Comparison of ENCODE assay signal across 14 cellular contexts in genomic region chr13:32038353-32038752, GRCh38.
"Had no signal": no experiment of that assay in that cellular context is flagged by ENCODE, and none has a peak within 500 bp of the region (broad histone marks: within the 10 kb centered on the region; RNA-seq: fewer than 3 reads in every experiment).

No MANE protein-coding gene starts in this region.

- H3K27ac ChIP-seq: adrenal gland, testis had no signal

- H3K27me3 ChIP-seq: adrenal gland, pancreas, testis had no signal

- H3K9me3 ChIP-seq: adrenal gland, pancreas, spleen, testis had no signal

- H3K36me3 ChIP-seq: adrenal gland, pancreas had no signal

- H3K4me1 ChIP-seq: adrenal gland, testis had no signal

- FAIRE-seq: colon, pancreas had no signal

- ATAC-seq: activated CD8-positive, alpha-beta memory T cell treated with anti-CD3 and anti-CD28 coated beads, Interleukin-2, amount 10 ng/mL, durations not matched to agents 7 days and 5 days; pancreas; sciatic nerve; stimulated activated naive CD8-positive, alpha-beta T cell treated with anti-CD3 and anti-CD28 coated beads, Interleukin-15, amount 100 ng/mL, for 72 hours had no signal

- DNase-seq: activated CD4-positive, alpha-beta T cell treated with anti-CD3 and anti-CD28 coated beads for 1 hour; activated CD4-positive, alpha-beta T cell treated with anti-CD3 and anti-CD28 coated beads, Interleukin-2, amount 50 U/mL, for 48 hours; activated CD8-positive, alpha-beta memory T cell treated with anti-CD3 and anti-CD28 coated beads, Interleukin-2, amount 10 ng/mL, durations not matched to agents 7 days and 5 days; activated effector memory CD4-positive, alpha-beta T cell treated with Interleukin-2 at 50 U/mL for 16 hours; activated T-cell treated with anti-CD3 and anti-CD28 coated beads, Interleukin-2, amount 50 U/mL, for 1 hour; adrenal gland; pancreas; spleen; stimulated activated CD4-positive, alpha-beta T cell treated with anti-CD3 and anti-CD28 coated beads, Interleukin-1b, Interleukin-23, amount 100 ng/mL, for 48 hours; stimulated activated naive CD8-positive, alpha-beta T cell treated with anti-CD3 and anti-CD28 coated beads, Interleukin-15, amount 100 ng/mL, for 72 hours; testis had no signal

- H3K4me3 ChIP-seq: adrenal gland, lung, pancreas, spleen, testis had no signal
